In the genomic region with DNA sequence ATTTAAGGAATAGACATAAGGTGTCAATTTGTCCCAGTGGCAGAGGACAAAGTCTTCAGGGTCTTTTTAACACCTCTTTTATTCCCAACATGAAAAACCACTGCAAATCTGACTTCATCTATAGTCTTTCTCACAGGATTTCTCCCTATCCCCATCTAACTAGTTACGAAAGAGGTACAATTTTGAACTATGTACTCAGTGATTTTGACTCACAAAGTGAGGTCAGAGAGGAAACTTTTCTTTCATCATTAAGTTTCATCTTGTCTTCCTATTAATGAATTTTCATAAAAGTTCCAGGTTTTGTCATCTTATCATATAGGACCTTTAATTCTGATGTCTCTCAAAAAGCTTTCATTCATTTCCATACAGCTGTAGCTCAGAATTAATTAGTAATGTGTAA, we compare ENCODE assay signal across 13 cellular contexts.
DNase-seq lines count a peak whose midpoint lies in the region; ATAC-seq and TF ChIP-seq lines count a peak whose summit lies in the region.
"Had no signal": no experiment of that assay in that cellular context is flagged by ENCODE, and none has a peak within 500 bp of the region (broad histone marks: within the 10 kb centered on the region; RNA-seq: fewer than 3 reads in every experiment).

No MANE protein-coding gene starts in this region.

- intact Hi-C loops in activated CD4-positive, alpha-beta memory T cell treated with anti-CD3 and anti-CD28 coated beads for 36 hours (cut with micrococcal nuclease) = no loop called here
- intact Hi-C loops in dendritic cell treated with granulocyte-macrophage colony-stimulating factor and Interleukin-4, amounts not matched to agents 40 ng/mL and 50 ng/mL, for 4 days (cut with micrococcal nuclease) = no loop called here

- H3K79me2 ChIP-seq in neural cell (replicated peaks; ENCODE audit: insufficient read depth, low read length) = peaks cover 16% of the 10 kb centered on the region

- no peaks in the 10 kb centered on the region for H3K36me3 ChIP-seq in neural cell (ENCODE audit: insufficient read depth, low read length)

- no peak overlapping the region for H3K9ac ChIP-seq in neural cell (ENCODE audit: low read length)

- no peaks in the 10 kb centered on the region for H4K20me1 ChIP-seq in neural cell (ENCODE audit: insufficient read depth)

- H3K36me3 Mint-ChIP-seq in activated CD4-positive, alpha-beta memory T cell treated with anti-CD3 and anti-CD28 coated beads for 36 hours = peaks cover 2% of the 10 kb centered on the region
- no peaks in the 10 kb centered on the region for H3K36me3 Mint-ChIP-seq in activated CD4-positive, alpha-beta memory T cell treated with anti-CD3 and anti-CD28 coated beads, Interleukin-2, amount 10 ng/mL, durations not matched to agents 7 days and 5 days (ENCODE audit: low read depth)
- peaks cover 16% of the 10 kb centered on the region for H3K36me3 Mint-ChIP-seq in dendritic cell treated with granulocyte-macrophage colony-stimulating factor and Interleukin-4, amounts not matched to agents 40 ng/mL and 50 ng/mL, for 4 days (ENCODE audit: low read depth)

- no peak for TF ChIP-seq EP300 in neural cell (conservative IDR thresholded peaks at IDR 0.05; ENCODE audit: poor library complexity, severe bottlenecking)

- H3K4me1 Mint-ChIP-seq in activated CD4-positive, alpha-beta memory T cell treated with anti-CD3 and anti-CD28 coated beads for 36 hours (ENCODE audit: low read depth) = peaks cover 34% of the 10 kb centered on the region
- peaks cover 16% of the 10 kb centered on the region for H3K4me1 Mint-ChIP-seq in activated CD4-positive, alpha-beta memory T cell treated with anti-CD3 and anti-CD28 coated beads, Interleukin-2, amount 10 ng/mL, durations not matched to agents 7 days and 5 days
- H3K4me1 Mint-ChIP-seq in dendritic cell treated with granulocyte-macrophage colony-stimulating factor and Interleukin-4, amounts not matched to agents 40 ng/mL and 50 ng/mL, for 4 days (ENCODE audit: low read depth) = peaks cover 48% of the 10 kb centered on the region

- no peaks in the 10 kb centered on the region for H3K9me3 Mint-ChIP-seq in activated CD4-positive, alpha-beta memory T cell treated with anti-CD3 and anti-CD28 coated beads for 36 hours
- H3K9me3 Mint-ChIP-seq in activated CD4-positive, alpha-beta memory T cell treated with anti-CD3 and anti-CD28 coated beads, Interleukin-2, amount 10 ng/mL, durations not matched to agents 7 days and 5 days = no peaks in the 10 kb centered on the region
- H3K9me3 Mint-ChIP-seq in dendritic cell treated with granulocyte-macrophage colony-stimulating factor and Interleukin-4, amounts not matched to agents 40 ng/mL and 50 ng/mL, for 4 days = no peaks in the 10 kb centered on the region

- no peak overlapping the region for H3K4me3 Mint-ChIP-seq in activated CD4-positive, alpha-beta memory T cell treated with anti-CD3 and anti-CD28 coated beads for 36 hours
- H3K4me3 Mint-ChIP-seq in activated CD4-positive, alpha-beta memory T cell treated with anti-CD3 and anti-CD28 coated beads, Interleukin-2, amount 10 ng/mL, durations not matched to agents 7 days and 5 days = no peak overlapping the region
- no peak overlapping the region for H3K4me3 Mint-ChIP-seq in dendritic cell treated with granulocyte-macrophage colony-stimulating factor and Interleukin-4, amounts not matched to agents 40 ng/mL and 50 ng/mL, for 4 days

- no peak for TF ChIP-seq CTCF in neural cell (IDR thresholded peaks at IDR 0.05; ENCODE audit: poor library complexity, severe bottlenecking)

- no peaks in the 10 kb centered on the region for H3K27me3 Mint-ChIP-seq in activated CD4-positive, alpha-beta memory T cell treated with anti-CD3 and anti-CD28 coated beads for 36 hours
- H3K27me3 Mint-ChIP-seq in activated CD4-positive, alpha-beta memory T cell treated with anti-CD3 and anti-CD28 coated beads, Interleukin-2, amount 10 ng/mL, durations not matched to agents 7 days and 5 days = no peaks in the 10 kb centered on the region
- H3K27me3 Mint-ChIP-seq in dendritic cell treated with granulocyte-macrophage colony-stimulating factor and Interleukin-4, amounts not matched to agents 40 ng/mL and 50 ng/mL, for 4 days = no peaks in the 10 kb centered on the region

- TF ChIP-seq RAD21 in neural cell (conservative IDR thresholded peaks at IDR 0.05) = no peak

- POLR2A ChIA-PET in activated CD4-positive, alpha-beta memory T cell treated with anti-CD3 and anti-CD28 coated beads for 36 hours (lab: Charles Lee) = no interaction called here
- POLR2A ChIA-PET in activated CD4-positive, alpha-beta memory T cell treated with anti-CD3 and anti-CD28 coated beads, Interleukin-2, amount 10 ng/mL, durations not matched to agents 7 days and 5 days (lab: Charles Lee) = no interaction called here

- H3K4me2 ChIP-seq in neural cell (ENCODE audit: low read length) = no peak overlapping the region

- no peaks in the 10 kb centered on the region for H3K9me2 ChIP-seq in neural cell (ENCODE audit: insufficient read depth, low read length)

- H3K27me3 ChIP-seq in neural cell (ENCODE audit: insufficient read depth, low read depth, low read length) = no peaks in the 10 kb centered on the region
- H3K27me3 ChIP-seq: spleen had no signal

- H3K4me3 ChIP-seq in neural cell (ENCODE audit: low read length) = peak overlapping the region; percentile 48

- CTCF ChIA-PET in activated CD4-positive, alpha-beta memory T cell treated with anti-CD3 and anti-CD28 coated beads for 36 hours (lab: Charles Lee) = interaction anchor here (0.6 to 1.0 kb wide), 3 partner anchors 10 to 242 kb away, joined by 3 to 5 read pairs (median 3); no protein-coding TSS in a partner anchor
- CTCF ChIA-PET in activated CD4-positive, alpha-beta memory T cell treated with anti-CD3 and anti-CD28 coated beads, Interleukin-2, amount 10 ng/mL, durations not matched to agents 7 days and 5 days (lab: Charles Lee) = interaction anchor here (0.6 kb wide), 1 partner anchor 19 kb away, joined by 3 read pairs; no protein-coding TSS in a partner anchor

- no peaks in the 10 kb centered on the region for H3K9me3 ChIP-seq in neural cell (ENCODE audit: low read length)
- H3K9me3 ChIP-seq: spleen had no signal

- no peak for ATAC-seq in HG03432 (IDR thresholded peaks at IDR 0.05; ENCODE audit: unreplicated experiment)
- no peak for ATAC-seq in HG02885 (IDR thresholded peaks at IDR 0.05; ENCODE audit: poor library complexity, unreplicated experiment)
- ATAC-seq: HCT116 had no signal

- DNase-seq in activated CD4-positive, alpha-beta memory T cell treated with anti-CD3 and anti-CD28 coated beads for 36 hours = no peak
- no peak for DNase-seq in activated CD4-positive, alpha-beta memory T cell treated with anti-CD3 and anti-CD28 coated beads, Interleukin-2, amount 10 ng/mL, durations not matched to agents 7 days and 5 days
- peak; percentile 62 for DNase-seq in NCI-H526 treated with DMSO at 0.1 percent for 48 hours (lab: John Stamatoyannopoulos, UW)
- no peak for DNase-seq in stimulated activated CD4-positive, alpha-beta T cell treated with anti-CD3 and anti-CD28 coated beads, Interleukin-1b, Interleukin-23, amount 100 ng/mL, for 48 hours
- DNase-seq: foreskin melanocyte, SHP77 treated with DMSO at 0.1 percent for 48 hours, spleen had no signal

- H3K27ac Mint-ChIP-seq in activated CD4-positive, alpha-beta memory T cell treated with anti-CD3 and anti-CD28 coated beads for 36 hours = peak overlapping the region; percentile 30
- no peak overlapping the region for H3K27ac Mint-ChIP-seq in activated CD4-positive, alpha-beta memory T cell treated with anti-CD3 and anti-CD28 coated beads, Interleukin-2, amount 10 ng/mL, durations not matched to agents 7 days and 5 days
- peak overlapping the region; percentile 72 for H3K27ac Mint-ChIP-seq in dendritic cell treated with granulocyte-macrophage colony-stimulating factor and Interleukin-4, amounts not matched to agents 40 ng/mL and 50 ng/mL, for 4 days

- peak overlapping the region; percentile 66 for H3K27ac ChIP-seq in neural cell (ENCODE audit: low read length)
- H3K27ac ChIP-seq: HL-60 had no signal

- H3F3A ChIP-seq in neural cell (ENCODE audit: insufficient read depth, low read length, poor library complexity, severe bottlenecking) = no peaks in the 10 kb centered on the region

- H2AFZ ChIP-seq in neural cell (ENCODE audit: low read depth, low read length) = no peak overlapping the region

TF ChIP-seq in neural cell, 6 proteins besides CTCF, POLR2A, EP300 and RAD21:
- TF ChIP-seq, protein P1, sequence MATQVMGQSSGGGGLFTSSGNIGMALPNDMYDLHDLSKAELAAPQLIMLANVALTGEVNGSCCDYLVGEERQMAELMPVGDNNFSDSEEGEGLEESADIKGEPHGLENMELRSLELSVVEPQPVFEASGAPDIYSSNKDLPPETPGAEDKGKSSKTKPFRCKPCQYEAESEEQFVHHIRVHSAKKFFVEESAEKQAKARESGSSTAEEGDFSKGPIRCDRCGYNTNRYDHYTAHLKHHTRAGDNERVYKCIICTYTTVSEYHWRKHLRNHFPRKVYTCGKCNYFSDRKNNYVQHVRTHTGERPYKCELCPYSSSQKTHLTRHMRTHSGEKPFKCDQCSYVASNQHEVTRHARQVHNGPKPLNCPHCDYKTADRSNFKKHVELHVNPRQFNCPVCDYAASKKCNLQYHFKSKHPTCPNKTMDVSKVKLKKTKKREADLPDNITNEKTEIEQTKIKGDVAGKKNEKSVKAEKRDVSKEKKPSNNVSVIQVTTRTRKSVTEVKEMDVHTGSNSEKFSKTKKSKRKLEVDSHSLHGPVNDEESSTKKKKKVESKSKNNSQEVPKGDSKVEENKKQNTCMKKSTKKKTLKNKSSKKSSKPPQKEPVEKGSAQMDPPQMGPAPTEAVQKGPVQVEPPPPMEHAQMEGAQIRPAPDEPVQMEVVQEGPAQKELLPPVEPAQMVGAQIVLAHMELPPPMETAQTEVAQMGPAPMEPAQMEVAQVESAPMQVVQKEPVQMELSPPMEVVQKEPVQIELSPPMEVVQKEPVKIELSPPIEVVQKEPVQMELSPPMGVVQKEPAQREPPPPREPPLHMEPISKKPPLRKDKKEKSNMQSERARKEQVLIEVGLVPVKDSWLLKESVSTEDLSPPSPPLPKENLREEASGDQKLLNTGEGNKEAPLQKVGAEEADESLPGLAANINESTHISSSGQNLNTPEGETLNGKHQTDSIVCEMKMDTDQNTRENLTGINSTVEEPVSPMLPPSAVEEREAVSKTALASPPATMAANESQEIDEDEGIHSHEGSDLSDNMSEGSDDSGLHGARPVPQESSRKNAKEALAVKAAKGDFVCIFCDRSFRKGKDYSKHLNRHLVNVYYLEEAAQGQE (IDR thresholded peaks at IDR 0.05; ENCODE audit: borderline replicate concordance) = no peak
- no peak for TF ChIP-seq EZH2 (IDR thresholded peaks at IDR 0.05; ENCODE audit: borderline replicate concordance, insufficient read depth, low read length, poor library complexity, severe bottlenecking)
- TF ChIP-seq POLR2AphosphoS5 (IDR thresholded peaks at IDR 0.05) = no peak
- TF ChIP-seq TAF1 (IDR thresholded peaks at IDR 0.05; ENCODE audit: low read depth) = no peak
- no peak for TF ChIP-seq SMC3 (conservative IDR thresholded peaks at IDR 0.05; ENCODE audit: poor library complexity)
- no peak for TF ChIP-seq MXI1 (conservative IDR thresholded peaks at IDR 0.05; ENCODE audit: poor library complexity, severe bottlenecking)
